ENCODE assay signal across 1 cellular context in the genomic region with DNA sequence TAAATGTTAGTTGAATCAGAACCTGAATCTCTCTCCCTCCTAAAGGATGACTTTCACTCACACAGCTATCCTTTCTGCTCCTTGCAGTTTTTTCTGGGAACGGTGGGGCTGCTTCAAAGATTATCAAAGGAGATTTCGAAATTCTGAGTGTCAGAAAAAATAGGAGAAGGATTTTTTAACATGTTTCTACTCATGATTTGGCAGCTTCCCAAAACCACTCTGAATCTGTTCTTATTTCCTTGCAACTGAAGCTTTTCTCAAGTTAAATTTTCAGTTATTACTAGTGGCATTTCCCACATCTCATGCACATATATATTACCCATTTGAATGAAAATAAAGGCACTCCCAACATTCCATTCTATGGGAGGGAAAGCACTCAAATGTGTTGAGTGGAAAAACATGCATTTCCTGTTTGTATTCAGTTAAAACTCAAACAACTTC.
TF ChIP-seq lines count a peak whose summit lies in the region.

No MANE protein-coding gene starts in this region.

TF ChIP-seq in IMR-90, 13 proteins besides CTCF, POLR2A, EP300 and RAD21 (continued from another document):
- TF ChIP-seq RFX5 (IDR thresholded peaks at IDR 0.05; ENCODE audit: low read depth, low read length): no peak
- no peak for TF ChIP-seq NFE2L2 (IDR thresholded peaks at IDR 0.05; ENCODE audit: low read depth, low read length)
- no peak for TF ChIP-seq CEBPB (IDR thresholded peaks at IDR 0.05; ENCODE audit: low read depth, low read length)
- TF ChIP-seq FOS (IDR thresholded peaks at IDR 0.05; ENCODE audit: low read depth, low read length): no peak
- no peak for TF ChIP-seq MXI1 (IDR thresholded peaks at IDR 0.05; ENCODE audit: borderline replicate concordance, low read depth, low read length)
- TF ChIP-seq, protein P1, sequence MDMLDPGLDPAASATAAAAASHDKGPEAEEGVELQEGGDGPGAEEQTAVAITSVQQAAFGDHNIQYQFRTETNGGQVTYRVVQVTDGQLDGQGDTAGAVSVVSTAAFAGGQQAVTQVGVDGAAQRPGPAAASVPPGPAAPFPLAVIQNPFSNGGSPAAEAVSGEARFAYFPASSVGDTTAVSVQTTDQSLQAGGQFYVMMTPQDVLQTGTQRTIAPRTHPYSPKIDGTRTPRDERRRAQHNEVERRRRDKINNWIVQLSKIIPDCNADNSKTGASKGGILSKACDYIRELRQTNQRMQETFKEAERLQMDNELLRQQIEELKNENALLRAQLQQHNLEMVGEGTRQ (IDR thresholded peaks at IDR 0.05; ENCODE audit: low read depth, low read length): no peak
- TF ChIP-seq CHD1 (IDR thresholded peaks at IDR 0.05; ENCODE audit: low read depth, low read length): no peak
- no peak for TF ChIP-seq BHLHE40 (IDR thresholded peaks at IDR 0.05; ENCODE audit: low read depth, low read length)
- TF ChIP-seq MAFK (IDR thresholded peaks at IDR 0.05; ENCODE audit: low read depth, low read length): no peak
- TF ChIP-seq RCOR1 (IDR thresholded peaks at IDR 0.05; ENCODE audit: insufficient replicate concordance, low read length): no peak
